ENCODE assay signal across 8 cellular contexts in the genomic region with DNA sequence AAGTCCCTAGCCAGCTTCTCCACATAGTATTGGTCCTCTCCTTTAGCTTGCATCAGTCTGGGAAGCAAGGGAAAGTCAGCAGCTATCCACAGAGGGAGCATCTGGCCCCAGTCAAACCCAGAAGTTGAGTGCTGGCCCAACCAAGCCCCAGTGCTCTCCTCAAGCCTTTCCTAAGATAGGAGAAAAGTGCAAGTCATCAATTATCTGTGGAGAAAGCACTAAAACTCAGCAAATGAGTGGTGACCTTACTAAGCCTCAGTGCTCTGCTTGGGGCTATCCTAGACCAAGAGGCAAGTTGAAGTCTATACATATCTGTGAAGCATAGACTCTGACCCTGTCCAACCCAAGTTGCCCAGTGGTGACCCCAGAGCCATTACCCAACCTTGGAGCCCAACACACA.
"Had no signal": no experiment of that assay in that cellular context is flagged by ENCODE, and none has a peak within 500 bp of the region (broad histone marks: within the 10 kb centered on the region; RNA-seq: fewer than 3 reads in every experiment).

No MANE protein-coding gene starts in this region.

- FAIRE-seq: G401.6, GM12878, GM12891, GM12892, GM18507, GM19239 had no signal

- H3K4me3 ChIP-seq: GM12878 had no signal

- ATAC-seq: GM12878 had no signal

- DNase-seq: GDM1, GF-D8 had no signal
